Comparison of ENCODE assay signal across 11 cellular contexts in genomic region chr7:148447221-148447845, GRCh38.
DNase-seq lines count a peak whose midpoint lies in the region; ATAC-seq and TF ChIP-seq lines count a peak whose summit lies in the region.
"Had no signal": no experiment of that assay in that cellular context is flagged by ENCODE, and none has a peak within 500 bp of the region (broad histone marks: within the 10 kb centered on the region; RNA-seq: fewer than 3 reads in every experiment).

No MANE protein-coding gene starts in this region.

- no peaks in the 10 kb centered on the region for H3K4me1 ChIP-seq in effector memory CD4-positive, alpha-beta T cell (ENCODE audit: control insufficient read depth, insufficient read depth, low read length, poor library complexity, severe bottlenecking)

- no peaks in the 10 kb centered on the region for H3K9me3 ChIP-seq in effector memory CD4-positive, alpha-beta T cell (ENCODE audit: control insufficient read depth, low read length)

- ATAC-seq in GM19397 (IDR thresholded peaks at IDR 0.05; ENCODE audit: unreplicated experiment) (peak; percentile 71), HG02981 (IDR thresholded peaks at IDR 0.05; ENCODE audit: unreplicated experiment) (peak; percentile 89)
- ATAC-seq in activated T-helper 17 cell treated with anti-CD3 and anti-CD28 coated beads, Interleukin-2, amount 50 U/mL, for 72 hours (replicated peaks), result peak; percentile 87
- ATAC-seq: GM23338 had no signal

- H3K27me3 ChIP-seq in effector memory CD4-positive, alpha-beta T cell (replicated peaks; ENCODE audit: control insufficient read depth, insufficient read depth, low read length, poor library complexity, severe bottlenecking), result no peaks in the 10 kb centered on the region

- peaks cover under 1% of the 10 kb centered on the region for H3K27me3 Mint-ChIP-seq in activated T-helper 17 cell treated with anti-CD3 and anti-CD28 coated beads, Interleukin-2, amount 50 U/mL, for 72 hours

- DNase-seq in GM12864 (ENCODE audit: low read depth) (peak; percentile 7), NCI-H524 treated with DMSO at 0.1 percent for 48 hours (lab: John Stamatoyannopoulos, UW) (no peak), KG1 (lab: John Stamatoyannopoulos, UW) (no peak), hippocampal formation (lab: John Stamatoyannopoulos, UW) (no peak)
- no peak for DNase-seq in effector memory CD4-positive, alpha-beta T cell
- DNase-seq: SHP77 had no signal

- no peak overlapping the region for H3K4me3 ChIP-seq in GM12864 (ENCODE audit: low read depth, low read length)
- no peak overlapping the region for H3K4me3 ChIP-seq in effector memory CD4-positive, alpha-beta T cell (ENCODE audit: insufficient read depth, low read depth, low read length, poor library complexity, severe bottlenecking)
- H3K4me3 ChIP-seq: GM23338 had no signal

- no peak overlapping the region for H3K4me3 Mint-ChIP-seq in activated T-helper 17 cell treated with anti-CD3 and anti-CD28 coated beads, Interleukin-2, amount 50 U/mL, for 72 hours
- H3K4me3 Mint-ChIP-seq: CD14-positive monocyte, GM23338 had no signal

- H3K9me3 Mint-ChIP-seq in activated T-helper 17 cell treated with anti-CD3 and anti-CD28 coated beads, Interleukin-2, amount 50 U/mL, for 72 hours, result no peaks in the 10 kb centered on the region

- H3K36me3 ChIP-seq in effector memory CD4-positive, alpha-beta T cell (ENCODE audit: control insufficient read depth, insufficient read depth, low read length), result no peaks in the 10 kb centered on the region

- peak overlapping the region; percentile 25 for H3K27ac Mint-ChIP-seq in activated T-helper 17 cell treated with anti-CD3 and anti-CD28 coated beads, Interleukin-2, amount 50 U/mL, for 72 hours
- H3K27ac Mint-ChIP-seq: CD14-positive monocyte, GM23338 had no signal

- H3K4me1 Mint-ChIP-seq in activated T-helper 17 cell treated with anti-CD3 and anti-CD28 coated beads, Interleukin-2, amount 50 U/mL, for 72 hours, result peaks cover 12% of the 10 kb centered on the region
- H3K4me1 Mint-ChIP-seq: CD14-positive monocyte, GM23338 had no signal

- no peaks in the 10 kb centered on the region for H3K36me3 Mint-ChIP-seq in activated T-helper 17 cell treated with anti-CD3 and anti-CD28 coated beads, Interleukin-2, amount 50 U/mL, for 72 hours (ENCODE audit: low read depth)
- H3K36me3 Mint-ChIP-seq: CD14-positive monocyte had no signal

- no peak overlapping the region for H3K27ac ChIP-seq in effector memory CD4-positive, alpha-beta T cell (ENCODE audit: insufficient read depth, low read length, poor library complexity, severe bottlenecking)

- no peak for TF ChIP-seq CTCF in GM12864 (IDR thresholded peaks at IDR 0.05; ENCODE audit: low read depth, low read length, missing control alignments)
